In the genomic region with DNA sequence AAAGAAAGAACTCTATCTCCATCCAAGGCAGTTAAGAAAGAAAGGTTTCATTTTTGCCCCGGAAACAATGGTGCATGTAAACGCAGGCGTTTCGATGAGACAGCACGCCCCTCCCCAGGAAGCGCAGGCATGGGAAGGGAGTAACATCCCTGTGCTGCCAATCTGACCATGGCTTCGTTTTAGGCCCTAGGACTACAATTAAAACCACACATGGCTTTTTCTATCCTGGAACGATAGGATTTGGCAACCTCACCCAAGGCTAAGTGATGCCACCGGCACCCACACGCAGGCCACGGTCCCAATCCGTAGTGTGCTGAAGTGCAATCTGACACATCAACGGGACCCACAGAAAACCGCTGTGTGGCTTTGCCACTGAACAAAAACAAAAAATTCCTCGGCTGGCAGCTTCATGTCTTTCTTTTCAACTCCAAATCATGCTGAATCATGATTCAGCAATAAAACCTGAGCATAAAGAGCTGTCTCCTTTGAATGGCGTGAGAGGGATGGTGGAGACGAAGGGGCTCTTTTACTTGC, we compare ENCODE assay signal across 8 cellular contexts. TPM values are rescaled to one million over a fixed set of nuclear protein-coding genes. Genes with fewer than 3 reads are reported as not detected.
DNase-seq lines count a peak whose midpoint lies in the region; ATAC-seq and TF ChIP-seq lines count a peak whose summit lies in the region.

No MANE protein-coding gene starts in this region.

- peak overlapping the region; percentile 82 for H3K27ac ChIP-seq in hepatocyte
- H3K27ac ChIP-seq in stomach = peak overlapping the region in 4 of 5 donors; percentile 75 to 84 (median 80)

- WGBS in hepatocyte (ENCODE audit: low lambda C conversion rate, missing lambda C conversion rate) = 73% methylated on average over 17 of the region's 17 CpGs
- WGBS in stomach, 5 donors = 40 to 50% (median 43%) methylated on average over 17 of the region's 17 CpGs

- H3K4me3 ChIP-seq in Loucy (ENCODE audit: low read length, poor library complexity, severe bottlenecking) (no peak overlapping the region), hepatocyte (no peak overlapping the region), stomach (peak overlapping the region in 1 of 4 donors; percentile 27)

- TF ChIP-seq CTCF in Loucy (conservative IDR thresholded peaks at IDR 0.05; ENCODE audit: low read length) (no peak), hepatocyte (IDR thresholded peaks at IDR 0.05; ENCODE audit: poor library complexity) (no peak), stomach (IDR thresholded peaks at IDR 0.05) (no peak)

- H3K4me2 ChIP-seq in Loucy (ENCODE audit: low read depth, low read length, poor library complexity, severe bottlenecking) (peak overlapping the region; percentile 13), hepatocyte (peak overlapping the region; percentile 71)

- TF ChIP-seq EP300 in stomach (IDR thresholded peaks at IDR 0.05) = no peak

- peaks cover 79% of the 10 kb centered on the region for H4K20me1 ChIP-seq in Loucy (ENCODE audit: insufficient read depth, low read length, poor library complexity, severe bottlenecking)
- peaks cover 72% of the 10 kb centered on the region for H4K20me1 ChIP-seq in hepatocyte (ENCODE audit: insufficient read depth, poor library complexity, severe bottlenecking)

- H3K79me2 ChIP-seq in Loucy (ENCODE audit: insufficient read depth, low read length) (peaks cover 99% of the 10 kb centered on the region), hepatocyte (peaks cover 95% of the 10 kb centered on the region)

- intact Hi-C loops in stomach (cut with DNase I; ENCODE audit: low total_unique reads) = no loop called here

- H3K9me3 ChIP-seq in Loucy (ENCODE audit: insufficient read depth, low read depth, low read length) (no peaks in the 10 kb centered on the region), hepatocyte (ENCODE audit: low read depth) (no peaks in the 10 kb centered on the region), stomach (no peaks in the 10 kb centered on the region)

- no peak overlapping the region for H3K9ac ChIP-seq in Loucy (ENCODE audit: low read depth, low read length, poor library complexity, severe bottlenecking)

- no peaks in the 10 kb centered on the region for H3F3A ChIP-seq in Loucy (ENCODE audit: low read depth)

- TF ChIP-seq POLR2A in stomach (IDR thresholded peaks at IDR 0.05) = no peak

- H2AFZ ChIP-seq in Loucy (ENCODE audit: low read length) (no peak overlapping the region), hepatocyte (no peak overlapping the region)

- peaks cover 23% of the 10 kb centered on the region; the same call in 1 of the 2 replicates for H3K36me3 ChIP-seq in Loucy (ENCODE audit: insufficient read depth, low read length)
- no peaks in the 10 kb centered on the region for H3K36me3 ChIP-seq in hepatocyte (replicated peaks; ENCODE audit: insufficient read depth, low read depth)
- peaks cover 0 to 4% (median 2%) of the 10 kb centered on the region in 4 donors for H3K36me3 ChIP-seq in stomach

- DNase-seq in activated T-helper 1 cell treated with Interleukin-2 at 50 U/mL for 16 hours (ENCODE audit: low read depth) (peak; percentile 12), hepatocyte (ENCODE audit: low spot score) (no peak), stomach (no peak), NCI-H1694 (lab: John Stamatoyannopoulos, UW) (no peak)

- H3K4me1 ChIP-seq in Loucy (ENCODE audit: insufficient read depth, low read length, poor library complexity, severe bottlenecking) (peaks cover 19% of the 10 kb centered on the region), hepatocyte (ENCODE audit: insufficient read depth) (peaks cover 89% of the 10 kb centered on the region), stomach (peaks cover 86 to 100% (median 98%) of the 10 kb centered on the region in 4 donors)

- H3K27me3 ChIP-seq in Loucy (ENCODE audit: insufficient read depth, low read length, poor library complexity, severe bottlenecking) (no peaks in the 10 kb centered on the region), hepatocyte (no peaks in the 10 kb centered on the region), stomach (no peaks in the 10 kb centered on the region)

- ATAC-seq in GM21528 (IDR thresholded peaks at IDR 0.05; ENCODE audit: low FRiP score, unreplicated experiment) (no peak), HG02970 (IDR thresholded peaks at IDR 0.05; ENCODE audit: low FRiP score, unreplicated experiment) (no peak), GM19467 (IDR thresholded peaks at IDR 0.05; ENCODE audit: unreplicated experiment) (no peak)

- H3K9me2 ChIP-seq in Loucy (replicated peaks; ENCODE audit: low read depth, low read length) (no peaks in the 10 kb centered on the region), hepatocyte (replicated peaks; ENCODE audit: insufficient read depth) (no peaks in the 10 kb centered on the region)

RNA-seq across cellular contexts. Expression of a gene that starts 24.2 kb away (rescaled TPM):
- 51.0 and 78.1 TPM in 2 replicates for total RNA-seq in hepatocyte
- 10.4 and 16.4 TPM in 2 replicates for polyA plus RNA-seq in hepatocyte
- 100 to 1,000 TPM in 2 of 5 donors, 10 to 100 TPM in 3; 28.6 to 235 (median 85.9) TPM for total RNA-seq in stomach
- 10 to 100 TPM; 27.7 to 34.4 (median 31.2) TPM for polyA plus RNA-seq in stomach

RNA-seq across cellular contexts. Expression of a gene that starts 39.7 kb away (rescaled TPM):
- total RNA-seq in hepatocyte (7.5 and 15.5 TPM in 2 replicates), stomach (100 to 1,000 TPM in 1 of 5 donors, 10 to 100 TPM in 4; 27.2 to 143 (median 54.8) TPM)
- polyA plus RNA-seq in hepatocyte (17.8 and 23.1 TPM in 2 replicates), stomach (10 to 100 TPM; 34.5 to 50.4 (median 44.0) TPM)

RNA-seq across cellular contexts. Expression of a gene that starts 49.1 kb away (rescaled TPM):
- total RNA-seq in hepatocyte (4.3 and 5.9 TPM in 2 replicates), stomach (10 to 100 TPM in 3 of 5 donors, 1 to 10 TPM in 2; 3.6 to 60.8 (median 13.8) TPM)
- polyA plus RNA-seq in hepatocyte (3.1 and 4.5 TPM in 2 replicates), stomach (1 to 10 TPM; 4.3 to 5.0 (median 4.7) TPM)

RNA-seq across cellular contexts. Expression of a gene that starts 50.2 kb away (rescaled TPM):
- total RNA-seq in hepatocyte (158 and 171 TPM in 2 replicates), stomach (100 to 1,000 TPM in 4 of 5 donors, 10 to 100 TPM in 1; 22.2 to 474 (median 130) TPM)
- polyA plus RNA-seq in hepatocyte (437 and 441 TPM in 2 replicates), stomach (100 to 1,000 TPM; 490 to 524 (median 492) TPM)
